17 cellular contexts compared by ENCODE assay signal in the genomic region with DNA sequence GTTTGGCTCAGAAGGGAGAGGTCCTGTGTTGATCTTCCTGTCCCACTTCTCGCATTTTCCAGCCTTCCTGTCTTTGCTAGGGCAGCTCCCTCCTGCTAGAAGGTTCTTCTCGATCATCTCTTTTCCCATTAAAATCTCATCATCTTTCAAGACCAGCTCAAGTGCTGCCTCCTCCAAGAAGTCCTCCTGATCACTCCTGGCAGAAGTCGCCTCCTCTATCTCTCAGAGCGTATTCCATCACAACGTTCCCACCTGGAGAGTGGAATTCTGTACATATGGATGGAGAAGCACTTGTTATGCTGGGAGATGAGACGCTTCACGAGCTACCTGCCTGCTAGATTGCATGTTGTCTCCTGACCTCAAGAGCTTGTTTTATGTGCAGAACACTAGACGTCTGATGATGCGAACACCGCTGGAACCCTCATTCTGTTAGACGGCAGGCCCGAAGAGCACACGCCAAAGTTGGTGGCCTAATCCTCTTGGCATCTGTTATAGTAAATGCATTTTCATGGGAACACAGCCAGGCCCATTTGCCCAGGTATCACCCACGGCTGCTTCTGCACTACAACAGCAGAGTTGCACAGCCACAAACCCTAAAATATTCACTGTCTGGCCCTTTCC.
DNase-seq lines count a peak whose midpoint lies in the region; ATAC-seq and TF ChIP-seq lines count a peak whose summit lies in the region.
"Had no signal": no experiment of that assay in that cellular context is flagged by ENCODE, and none has a peak within 500 bp of the region (broad histone marks: within the 10 kb centered on the region; RNA-seq: fewer than 3 reads in every experiment).

No MANE protein-coding gene starts in this region.

- peaks cover 1% of the 10 kb centered on the region; the same call in 1 of the 2 replicates for H3K4me1 ChIP-seq in HEK293 (ENCODE audit: control insufficient read depth, insufficient read depth, low read length)
- peaks cover 21% of the 10 kb centered on the region for H3K4me1 ChIP-seq in SJSA1 (replicated peaks)
- peaks cover 13% of the 10 kb centered on the region for H3K4me1 ChIP-seq in foreskin keratinocyte
- H3K4me1 ChIP-seq in gastrocnemius medialis = no peaks in the 10 kb centered on the region
- H3K4me1 ChIP-seq in left lung = no peaks in the 10 kb centered on the region
- H3K4me1 ChIP-seq: tibial artery had no signal

- H3K4me3 ChIP-seq in HEK293 (ENCODE audit: low read depth, low read length) (no peak overlapping the region), SJSA1 (no peak overlapping the region), gastrocnemius medialis (no peak overlapping the region), left lung (no peak overlapping the region)
- H3K4me3 ChIP-seq: cardiac muscle cell, tibial artery had no signal

- H3K9me3 Mint-ChIP-seq in activated naive CD8-positive, alpha-beta T cell treated with anti-CD3 and anti-CD28 coated beads, Interleukin-2, amount 50 U/mL, for 24 hours = no peaks in the 10 kb centered on the region
- H3K9me3 Mint-ChIP-seq: activated naive CD4-positive, alpha-beta T cell treated with anti-CD3 and anti-CD28 coated beads, Interleukin-2, amount 10 ng/mL, durations not matched to agents 7 days and 5 days; T-cell had no signal

- CTCF ChIA-PET in HEK293 (lab: Yijun Ruan, JAX) = interaction anchor here (1.0 to 1.8 kb wide), 3 partner anchors 23 to 303 kb away, joined by 3 to 6 read pairs (median 4); no protein-coding TSS in a partner anchor

- in situ Hi-C loops in gastrocnemius medialis (cut with MboI; ENCODE audit: low sequenced_read_pairs in 4 of 4) = no loop called here

- POLR2A ChIA-PET in HEK293 (lab: Yijun Ruan, JAX) = interaction anchor here (0.6 to 2.5 kb wide), 7 partner anchors 14 to 226 kb away, joined by 3 to 19 read pairs (median 4); a partner anchor contains a TSS

- DNase-seq in SJSA1 (ENCODE audit: low read depth in 1 of 2, low spot score in 2 of 2) (no peak), foreskin keratinocyte (no peak), gastrocnemius medialis (no peak), posterior cingulate gyrus (no peak), left lung (no peak)
- DNase-seq in activated naive CD8-positive, alpha-beta T cell treated with anti-CD3 and anti-CD28 coated beads, Interleukin-2, amount 50 U/mL, for 24 hours = no peak
- DNase-seq: activated CD4-positive, CD25-positive, alpha-beta regulatory T cell treated with anti-CD3 and anti-CD28 coated beads, Interleukin-2, amount 50 U/mL, for 72 hours; activated CD8-positive, alpha-beta memory T cell treated with anti-CD3 and anti-CD28 coated beads, Interleukin-2, amount 50 U/mL, for 48 hours; activated naive CD4-positive, alpha-beta T cell treated with anti-CD3 and anti-CD28 coated beads, Interleukin-2, amount 10 ng/mL, durations not matched to agents 7 days and 5 days; CD4-positive, CD25-positive, alpha-beta regulatory T cell; immature natural killer cell; NCI-H2171; T-cell; tibial artery had no signal

- H3K27ac ChIP-seq in HEK293 (ENCODE audit: extremely low read depth, low read depth, low read length) = no peak overlapping the region
- H3K27ac ChIP-seq in SJSA1 = peak overlapping the region; percentile 54
- peak overlapping the region; percentile 90 for H3K27ac ChIP-seq in foreskin keratinocyte
- H3K27ac ChIP-seq in gastrocnemius medialis = peak overlapping the region in 1 of 4 donors; percentile 27
- H3K27ac ChIP-seq in left lung = no peak overlapping the region
- H3K27ac ChIP-seq: cardiac muscle cell, tibial artery had no signal

- H3K9me3 ChIP-seq in HEK293 (ENCODE audit: control insufficient read depth, insufficient read depth, low read depth, low read length) (no peaks in the 10 kb centered on the region), SJSA1 (replicated peaks) (no peaks in the 10 kb centered on the region), gastrocnemius medialis (no peaks in the 10 kb centered on the region), left lung (no peaks in the 10 kb centered on the region)
- H3K9me3 ChIP-seq: tibial artery had no signal

- no peak for TF ChIP-seq POLR2A in gastrocnemius medialis (IDR thresholded peaks at IDR 0.05)

- ATAC-seq in foreskin keratinocyte = peak; percentile 0
- peak; percentile 7 to 28 for ATAC-seq in gastrocnemius medialis
- no peak for ATAC-seq in activated naive CD8-positive, alpha-beta T cell treated with anti-CD3 and anti-CD28 coated beads, Interleukin-2, amount 50 U/mL, for 24 hours
- no peak for ATAC-seq in left lung
- ATAC-seq in HG02938 (IDR thresholded peaks at IDR 0.05; ENCODE audit: unreplicated experiment) = no peak
- ATAC-seq: T-cell had no signal

- H3K36me3 ChIP-seq in HEK293 (ENCODE audit: control insufficient read depth in 2 of 2, insufficient read depth in 1 of 2, low read length in 2 of 2) (no peaks in the 10 kb centered on the region), SJSA1 (no peaks in the 10 kb centered on the region), gastrocnemius medialis (no peaks in the 10 kb centered on the region), left lung (no peaks in the 10 kb centered on the region)
- H3K36me3 ChIP-seq: cardiac muscle cell, tibial artery had no signal

- TF ChIP-seq CTCF in HEK293 (tag by site-specific recombination; IDR thresholded peaks at IDR 0.05) (no peak), foreskin keratinocyte (conservative IDR thresholded peaks at IDR 0.05) (no peak), gastrocnemius medialis (IDR thresholded peaks at IDR 0.05 in 4 of 5, conservative IDR thresholded peaks at IDR 0.05 in 1 of 5) (no peak), left lung (IDR thresholded peaks at IDR 0.05) (no peak)

- no peaks in the 10 kb centered on the region for H3K4me1 Mint-ChIP-seq in activated naive CD8-positive, alpha-beta T cell treated with anti-CD3 and anti-CD28 coated beads, Interleukin-2, amount 50 U/mL, for 24 hours
- H3K4me1 Mint-ChIP-seq: activated naive CD4-positive, alpha-beta T cell treated with anti-CD3 and anti-CD28 coated beads, Interleukin-2, amount 10 ng/mL, durations not matched to agents 7 days and 5 days; CD4-positive, CD25-positive, alpha-beta regulatory T cell; immature natural killer cell; T-cell had no signal

- H3K27me3 Mint-ChIP-seq in activated naive CD8-positive, alpha-beta T cell treated with anti-CD3 and anti-CD28 coated beads, Interleukin-2, amount 50 U/mL, for 24 hours = peaks cover 7% of the 10 kb centered on the region
- H3K27me3 Mint-ChIP-seq: CD4-positive, CD25-positive, alpha-beta regulatory T cell had no signal

- intact Hi-C loops in gastrocnemius medialis (cut with DNase I; ENCODE audit: low total_unique reads) = loop anchor here (2.0 kb wide), 1 partner anchor 69 kb away; no protein-coding TSS in a partner anchor
- intact Hi-C loops in posterior cingulate gyrus (cut with DNase I) = no loop called here
- intact Hi-C loops in left lung (cut with DNase I) = no loop called here

- H3K27me3 ChIP-seq in SJSA1 (replicated peaks) = no peaks in the 10 kb centered on the region
- no peaks in the 10 kb centered on the region for H3K27me3 ChIP-seq in foreskin keratinocyte
- no peaks in the 10 kb centered on the region for H3K27me3 ChIP-seq in gastrocnemius medialis
- peaks cover 0 to 22% of the 10 kb centered on the region in 2 donors for H3K27me3 ChIP-seq in left lung
- H3K27me3 ChIP-seq: cardiac muscle cell had no signal

- no peak overlapping the region for H3K27ac Mint-ChIP-seq in activated naive CD8-positive, alpha-beta T cell treated with anti-CD3 and anti-CD28 coated beads, Interleukin-2, amount 50 U/mL, for 24 hours
- H3K27ac Mint-ChIP-seq: activated naive CD4-positive, alpha-beta T cell treated with anti-CD3 and anti-CD28 coated beads, Interleukin-2, amount 10 ng/mL, durations not matched to agents 7 days and 5 days; immature natural killer cell; T-cell had no signal

- H3K4me3 Mint-ChIP-seq in activated naive CD8-positive, alpha-beta T cell treated with anti-CD3 and anti-CD28 coated beads, Interleukin-2, amount 50 U/mL, for 24 hours = no peak overlapping the region
- H3K4me3 Mint-ChIP-seq: activated naive CD4-positive, alpha-beta T cell treated with anti-CD3 and anti-CD28 coated beads, Interleukin-2, amount 10 ng/mL, durations not matched to agents 7 days and 5 days; CD4-positive, CD25-positive, alpha-beta regulatory T cell; immature natural killer cell; T-cell had no signal

- H3K36me3 Mint-ChIP-seq in activated naive CD8-positive, alpha-beta T cell treated with anti-CD3 and anti-CD28 coated beads, Interleukin-2, amount 50 U/mL, for 24 hours (ENCODE audit: low read depth) = no peaks in the 10 kb centered on the region
- H3K36me3 Mint-ChIP-seq: activated naive CD4-positive, alpha-beta T cell treated with anti-CD3 and anti-CD28 coated beads, Interleukin-2, amount 10 ng/mL, durations not matched to agents 7 days and 5 days; CD4-positive, CD25-positive, alpha-beta regulatory T cell; immature natural killer cell; T-cell had no signal

TF ChIP-seq in HEK293, 187 proteins besides CTCF, POLR2A, EP300 and RAD21:
- 0 out of 2 replicates have a peak, but pooled peaks have one; percentile 52 for TF ChIP-seq ZNF600 (tag by site-specific recombination; IDR thresholded peaks at IDR 0.05)
- TF ChIP-seq, protein P1, sequence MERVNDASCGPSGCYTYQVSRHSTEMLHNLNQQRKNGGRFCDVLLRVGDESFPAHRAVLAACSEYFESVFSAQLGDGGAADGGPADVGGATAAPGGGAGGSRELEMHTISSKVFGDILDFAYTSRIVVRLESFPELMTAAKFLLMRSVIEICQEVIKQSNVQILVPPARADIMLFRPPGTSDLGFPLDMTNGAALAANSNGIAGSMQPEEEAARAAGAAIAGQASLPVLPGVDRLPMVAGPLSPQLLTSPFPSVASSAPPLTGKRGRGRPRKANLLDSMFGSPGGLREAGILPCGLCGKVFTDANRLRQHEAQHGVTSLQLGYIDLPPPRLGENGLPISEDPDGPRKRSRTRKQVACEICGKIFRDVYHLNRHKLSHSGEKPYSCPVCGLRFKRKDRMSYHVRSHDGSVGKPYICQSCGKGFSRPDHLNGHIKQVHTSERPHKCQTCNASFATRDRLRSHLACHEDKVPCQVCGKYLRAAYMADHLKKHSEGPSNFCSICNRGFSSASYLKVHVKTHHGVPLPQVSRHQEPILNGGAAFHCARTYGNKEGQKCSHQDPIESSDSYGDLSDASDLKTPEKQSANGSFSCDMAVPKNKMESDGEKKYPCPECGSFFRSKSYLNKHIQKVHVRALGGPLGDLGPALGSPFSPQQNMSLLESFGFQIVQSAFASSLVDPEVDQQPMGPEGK (tag by site-specific recombination; IDR thresholded peaks at IDR 0.05) = no peak

Comparison
In these comparisons a context has a peak if more than half of its experiments do, and no peak if none do; other contexts are left out.
1. H3K27ac ChIP-seq: peak in SJSA1 (single experiment) and foreskin keratinocyte (single experiment); none in HEK293 (single experiment) and left lung (0 of 2).
2. ATAC-seq: peak in foreskin keratinocyte (single experiment) and gastrocnemius medialis (2 of 2); none in activated naive CD8-positive, alpha-beta T cell treated with anti-CD3 and anti-CD28 coated beads, Interleukin-2, amount 50 U/mL, for 24 hours (single experiment), left lung (single experiment) and HG02938 (single experiment).